Comparison of ENCODE assay signal across 28 cellular contexts in the genomic region with DNA sequence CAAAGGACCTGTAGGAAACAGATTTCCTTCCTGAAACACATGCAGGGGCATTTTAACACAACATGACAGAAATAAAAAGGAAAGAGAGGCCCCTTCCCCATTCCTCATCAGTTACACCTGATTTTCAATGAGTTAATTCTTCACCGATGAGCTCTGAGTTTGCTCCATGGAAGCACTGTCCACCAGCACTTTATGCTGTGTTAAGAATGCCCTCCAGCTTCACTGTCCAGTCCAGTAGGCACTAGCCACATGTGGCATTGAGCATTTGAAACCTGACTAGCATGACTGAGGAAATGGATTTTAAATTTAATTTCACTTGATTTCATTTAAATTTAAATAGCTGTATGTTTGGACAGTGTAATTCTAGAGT.
A peak's percentile ranks its signal among the peaks of the same experiment; 100 is the strongest.
DNase-seq lines count a peak whose midpoint lies in the region; ATAC-seq and TF ChIP-seq lines count a peak whose summit lies in the region.
"Had no signal": no experiment of that assay in that cellular context is flagged by ENCODE, and none has a peak within 500 bp of the region (broad histone marks: within the 10 kb centered on the region; RNA-seq: fewer than 3 reads in every experiment).

No MANE protein-coding gene starts in this region.

- peak overlapping the region; percentile 74 for H2AFZ ChIP-seq in mammary epithelial cell (ENCODE audit: low read depth, low read length)

- POLR2A ChIA-PET in MCF 10A (lab: Yijun Ruan, JAX), result interaction anchor here (0.6 to 1.3 kb wide), 2 partner anchors 10 to 49 kb away, joined by 4 to 5 read pairs; no protein-coding TSS in a partner anchor

- H3K79me1 ChIP-seq in mesendoderm (ENCODE audit: low read length), result no peaks in the 10 kb centered on the region

- H3K9me3 Mint-ChIP-seq in MCF 10A (ENCODE audit: unreplicated experiment), result peaks cover 8% of the 10 kb centered on the region
- H3K9me3 Mint-ChIP-seq: activated naive CD8-positive, alpha-beta T cell treated with anti-CD3 and anti-CD28 coated beads, Interleukin-2, amount 50 U/mL, for 24 hours; activated T-cell treated with anti-CD3 and anti-CD28 coated beads, Interleukin-2, amount 50 U/mL, for 24 hours; CD8-positive, alpha-beta T cell had no signal

- H2BK120ac ChIP-seq in mesendoderm (ENCODE audit: low read depth, low read length), result no peak overlapping the region

- H3K27ac Mint-ChIP-seq in MCF 10A (ENCODE audit: low read depth, unreplicated experiment), result peak overlapping the region; percentile 94
- H3K27ac Mint-ChIP-seq: activated naive CD8-positive, alpha-beta T cell treated with anti-CD3 and anti-CD28 coated beads, Interleukin-2, amount 50 U/mL, for 24 hours; activated T-cell treated with anti-CD3 and anti-CD28 coated beads, Interleukin-2, amount 50 U/mL, for 24 hours; CD8-positive, alpha-beta T cell; stimulated activated naive CD8-positive, alpha-beta T cell treated with anti-CD3 and anti-CD28 coated beads, Interleukin-15, amount 100 ng/mL, for 72 hours; T-helper 17 cell had no signal

- H3K79me2 ChIP-seq in mammary epithelial cell (ENCODE audit: insufficient read depth, low read length), result no peaks in the 10 kb centered on the region
- no peaks in the 10 kb centered on the region for H3K79me2 ChIP-seq in mesendoderm (ENCODE audit: control insufficient read depth, insufficient read depth, low read length)

- in situ Hi-C loops in mammary epithelial cell (cut with MboI; ENCODE audit: low sequenced_read_pairs in 2 of 2), result no loop called here

- intact Hi-C loops in MCF 10A (cut with micrococcal nuclease), result no loop called here
- intact Hi-C loops in breast epithelium (cut with DNase I; ENCODE audit: low total_unique reads), result no loop called here
- intact Hi-C loops in mammary epithelial cell (cut with micrococcal nuclease), result no loop called here

- no TSS peak for BruUV-seq in MCF 10A (replicated peaks; lab: Mats Ljungman, UMichigan)
- no TSS peak for BruUV-seq in mammary epithelial cell (replicated peaks; lab: Mats Ljungman, UMichigan)

- H3K4me1 ChIP-seq in breast epithelium, result no peaks in the 10 kb centered on the region
- peaks cover 25% of the 10 kb centered on the region for H3K4me1 ChIP-seq in mammary epithelial cell (ENCODE audit: insufficient read depth, low read length)
- H3K4me1 ChIP-seq in mesendoderm (ENCODE audit: control insufficient read depth, low read depth, low read length), result peaks cover 2% of the 10 kb centered on the region
- H3K4me1 ChIP-seq in thymus (ENCODE audit: control insufficient read depth, insufficient read depth, low read length), result no peaks in the 10 kb centered on the region
- H3K4me1 ChIP-seq: body of pancreas, esophagus muscularis mucosa, gastrocnemius medialis, pancreas, right lobe of liver, upper lobe of left lung had no signal

- CTCF ChIA-PET in MCF 10A (lab: Yijun Ruan, JAX) (interaction anchor here (0.7 to 1.3 kb wide), 4 partner anchors 10 to 152 kb away, joined by 3 to 5 read pairs (median 4); no protein-coding TSS in a partner anchor), mammary epithelial cell (lab: Charles Lee; ENCODE audit: low non-redundant PET) (no interaction called here)

- H3K9me3 ChIP-seq in breast epithelium (no peaks in the 10 kb centered on the region), mammary epithelial cell (replicated peaks; ENCODE audit: insufficient read depth, low read length) (no peaks in the 10 kb centered on the region), thymus (ENCODE audit: control insufficient read depth) (no peaks in the 10 kb centered on the region)
- H3K9me3 ChIP-seq: body of pancreas, esophagus muscularis mucosa, gastrocnemius medialis, pancreas, right lobe of liver, upper lobe of left lung had no signal

- peak overlapping the region; percentile 14 for H3K18ac ChIP-seq in mesendoderm (ENCODE audit: low read length)

- WGBS in mammary epithelial cell (ENCODE audit: low coverage, missing lambda C conversion rate), result 100% methylated on average over 1 of the region's 1 CpG
- WGBS in mesendoderm (ENCODE audit: extremely low coverage, insufficient coverage, low lambda C conversion rate), result no CpG with 5 or more reads among the region's 1 CpG
- 26% methylated on average over 1 of the region's 1 CpG for WGBS in thymus

- no peak overlapping the region for H2BK5ac ChIP-seq in mesendoderm (ENCODE audit: low read length)

- peak overlapping the region; percentile 43 for H3K4ac ChIP-seq in mesendoderm (ENCODE audit: low read depth, low read length)

- TF ChIP-seq CTCF in MCF 10A (IDR thresholded peaks at IDR 0.05; ENCODE audit: unreplicated experiment) (no peak), breast epithelium (IDR thresholded peaks at IDR 0.05) (no peak), mammary epithelial cell (conservative IDR thresholded peaks at IDR 0.05 in 1 of 2, IDR thresholded peaks at IDR 0.05 in 1 of 2; ENCODE audit: extremely low read depth in 1 of 2, insufficient read depth in 1 of 2, low read depth in 1 of 2, low read length in 2 of 2) (no peak)

- no peaks in the 10 kb centered on the region for H3K27me3 Mint-ChIP-seq in MCF 10A (ENCODE audit: insufficient read depth, unreplicated experiment)
- H3K27me3 Mint-ChIP-seq: T-helper 17 cell had no signal

- TF ChIP-seq POLR2A in breast epithelium (IDR thresholded peaks at IDR 0.05), result no peak

- no peak overlapping the region for H2BK15ac ChIP-seq in mesendoderm (replicated peaks; ENCODE audit: low read depth)

- H4K5ac ChIP-seq in mesendoderm (ENCODE audit: low read length), result no peak overlapping the region

- H4K8ac ChIP-seq in mesendoderm (ENCODE audit: low read depth, low read length), result no peak overlapping the region

- no peak overlapping the region for H3K56ac ChIP-seq in mesendoderm (ENCODE audit: low read length)

- no peaks in the 10 kb centered on the region for H3K27me3 ChIP-seq in breast epithelium
- H3K27me3 ChIP-seq in mammary epithelial cell (ENCODE audit: insufficient read depth, low read length), result no peaks in the 10 kb centered on the region
- H3K27me3 ChIP-seq in mesendoderm (ENCODE audit: insufficient read depth, low read length, poor library complexity), result no peaks in the 10 kb centered on the region
- H3K27me3 ChIP-seq in thymus (ENCODE audit: control insufficient read depth, insufficient read depth), result no peaks in the 10 kb centered on the region
- H3K27me3 ChIP-seq: body of pancreas, esophagus muscularis mucosa, gastrocnemius medialis, pancreas, right lobe of liver, upper lobe of left lung had no signal

- H3K9ac ChIP-seq in mammary epithelial cell (ENCODE audit: insufficient read depth, low read length) (no peak overlapping the region), mesendoderm (ENCODE audit: low read length) (no peak overlapping the region)

- no peaks in the 10 kb centered on the region for H3K36me3 Mint-ChIP-seq in MCF 10A (ENCODE audit: insufficient read depth, unreplicated experiment)
- H3K36me3 Mint-ChIP-seq: CD8-positive, alpha-beta T cell had no signal

- dilution Hi-C loops in mammary epithelial cell (cut with HindIII; ENCODE audit: low sequenced_read_pairs), result no loop called here

- H3K4me1 Mint-ChIP-seq in MCF 10A (ENCODE audit: insufficient read depth, unreplicated experiment), result peaks cover 20% of the 10 kb centered on the region
- H3K4me1 Mint-ChIP-seq: T-helper 17 cell had no signal

- no peak for ATAC-seq in HG02938 (IDR thresholded peaks at IDR 0.05; ENCODE audit: unreplicated experiment)
- ATAC-seq: activated naive CD8-positive, alpha-beta T cell treated with anti-CD3 and anti-CD28 coated beads, Interleukin-2, amount 50 U/mL, for 24 hours; CD8-positive, alpha-beta T cell; gastrocnemius medialis; HepG2; right lobe of liver; stimulated activated naive CD8-positive, alpha-beta T cell treated with anti-CD3 and anti-CD28 coated beads, Interleukin-15, amount 100 ng/mL, for 72 hours; T-helper 17 cell had no signal

- H3K23ac ChIP-seq in mesendoderm (ENCODE audit: low read length), result no peak overlapping the region

- H4K20me1 ChIP-seq in mammary epithelial cell (ENCODE audit: insufficient read depth, low read length), result no peaks in the 10 kb centered on the region

- H3K4me3 ChIP-seq in breast epithelium (no peak overlapping the region), mammary epithelial cell (replicated peaks in 1 of 3; ENCODE audit: insufficient read depth in 1 of 3, low read depth in 2 of 3, low read length in 3 of 3) (no peak overlapping the region), mesendoderm (ENCODE audit: low read length) (no peak overlapping the region), thymus (ENCODE audit: low read length) (no peak overlapping the region)
- H3K4me3 ChIP-seq: body of pancreas, esophagus muscularis mucosa, gastrocnemius medialis, lung, pancreas, right lobe of liver, upper lobe of left lung had no signal

- no peak overlapping the region for H3K4me2 ChIP-seq in mammary epithelial cell (ENCODE audit: insufficient read depth, low read depth, low read length)
- no peak overlapping the region for H3K4me2 ChIP-seq in mesendoderm (ENCODE audit: low read length)

- peak overlapping the region; percentile 73 for H3K4me3 Mint-ChIP-seq in MCF 10A (ENCODE audit: unreplicated experiment)
- H3K4me3 Mint-ChIP-seq: activated naive CD8-positive, alpha-beta T cell treated with anti-CD3 and anti-CD28 coated beads, Interleukin-2, amount 50 U/mL, for 24 hours; activated T-cell treated with anti-CD3 and anti-CD28 coated beads, Interleukin-2, amount 50 U/mL, for 24 hours; CD8-positive, alpha-beta T cell; stimulated activated naive CD8-positive, alpha-beta T cell treated with anti-CD3 and anti-CD28 coated beads, Interleukin-15, amount 100 ng/mL, for 72 hours; T-helper 17 cell had no signal

- no peaks in the 10 kb centered on the region for H3K36me3 ChIP-seq in breast epithelium
- H3K36me3 ChIP-seq in mammary epithelial cell (ENCODE audit: insufficient read depth, low read length), result no peaks in the 10 kb centered on the region
- no peaks in the 10 kb centered on the region for H3K36me3 ChIP-seq in mesendoderm (ENCODE audit: control insufficient read depth, insufficient read depth, low read length)
- H3K36me3 ChIP-seq in thymus (ENCODE audit: control insufficient read depth, insufficient read depth), result no peaks in the 10 kb centered on the region
- H3K36me3 ChIP-seq: esophagus muscularis mucosa, gastrocnemius medialis, pancreas, right lobe of liver, upper lobe of left lung had no signal

- DNase-seq in MCF 10A (ENCODE audit: unreplicated experiment), result no peak
- DNase-seq in breast epithelium (ENCODE audit: low spot score in 2 of 2), result no peak
- no peak for DNase-seq in mammary epithelial cell
- no peak for DNase-seq in mesendoderm
- no peak for DNase-seq in HCEC 1CT
- DNase-seq in stimulated activated CD4-positive, alpha-beta T cell treated with anti-CD3 and anti-CD28 coated beads, Interleukin-4, amount 100 ng/mL, for 1 hour, result no peak
- DNase-seq: 8988T; activated gamma-delta T cell treated with Interleukin-2 at 50 U/mL for 16 hours; activated naive CD8-positive, alpha-beta T cell treated with anti-CD3 and anti-CD28 coated beads, Interleukin-2, amount 50 U/mL, for 24 hours; activated T-cell treated with anti-CD3 and anti-CD28 coated beads, Interleukin-2, amount 50 U/mL, for 24 hours; body of pancreas; CD8-positive, alpha-beta T cell; DMS53; effector CD8-positive, alpha-beta T cell; gastrocnemius medialis; NCI-H1092; NCI-H187; NCI-H526; pancreas; right lobe of liver; stimulated activated naive CD8-positive, alpha-beta T cell treated with anti-CD3 and anti-CD28 coated beads, Interleukin-15, amount 100 ng/mL, for 72 hours; T-helper 17 cell; upper lobe of left lung had no signal

- no peak overlapping the region for H3K27ac ChIP-seq in breast epithelium
- H3K27ac ChIP-seq in mammary epithelial cell (ENCODE audit: insufficient read depth, low read depth, low read length), result peak overlapping the region; percentile 96
- H3K27ac ChIP-seq in mesendoderm (ENCODE audit: low read depth, low read length), result no peak overlapping the region
- H3K27ac ChIP-seq in thymus (ENCODE audit: low read depth), result peak overlapping the region; percentile 36
- H3K27ac ChIP-seq: esophagus muscularis mucosa, gastrocnemius medialis, right lobe of liver, upper lobe of left lung had no signal

- no peak overlapping the region for H2AK5ac ChIP-seq in mesendoderm (ENCODE audit: low read length)

Comparison
In these comparisons a context has a peak if more than half of its experiments do, and no peak if none do; other contexts are left out.
1. H3K27ac ChIP-seq: peak in mammary epithelial cell (single experiment) and thymus (single experiment); none in breast epithelium (0 of 2) and mesendoderm (single experiment).